ENCODE assay signal across 17 cellular contexts in the genomic region with DNA sequence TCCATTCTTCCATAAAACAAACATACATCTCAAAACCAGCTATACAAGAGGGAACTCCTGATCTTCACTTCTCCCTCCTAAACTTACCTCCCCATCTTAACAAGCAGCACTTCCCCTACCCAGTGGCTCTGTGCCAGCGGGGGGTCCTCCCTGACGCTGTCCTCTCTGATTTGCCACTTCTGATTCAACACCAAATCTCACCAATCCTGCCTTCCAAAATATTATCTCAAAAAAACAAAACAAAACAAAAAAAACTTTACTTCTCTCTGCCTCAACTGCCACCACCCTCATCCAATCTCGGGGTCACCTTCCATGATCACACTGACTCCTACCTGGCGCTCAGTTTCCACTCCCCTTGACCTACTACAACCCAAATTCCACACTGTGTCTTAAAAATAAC.
A peak's percentile ranks its signal among the peaks of the same experiment; 100 is the strongest.
DNase-seq lines count a peak whose midpoint lies in the region; ATAC-seq and TF ChIP-seq lines count a peak whose summit lies in the region.
"Had no signal": no experiment of that assay in that cellular context is flagged by ENCODE, and none has a peak within 500 bp of the region (broad histone marks: within the 10 kb centered on the region; RNA-seq: fewer than 3 reads in every experiment).

No MANE protein-coding gene starts in this region.

- peaks cover 49% of the 10 kb centered on the region for H3K4me1 Mint-ChIP-seq in activated CD8-positive, alpha-beta memory T cell treated with anti-CD3 and anti-CD28 coated beads, Interleukin-2, amount 10 ng/mL, durations not matched to agents 7 days and 5 days
- H3K4me1 Mint-ChIP-seq in HFFc6 (ENCODE audit: low read depth), result peaks cover 67% of the 10 kb centered on the region
- peaks cover 80% of the 10 kb centered on the region for H3K4me1 Mint-ChIP-seq in central memory CD8-positive, alpha-beta T cell

- no peaks in the 10 kb centered on the region for H3K9me3 ChIP-seq in gastrocnemius medialis
- H3K9me3 ChIP-seq: Caco-2 had no signal

- no peak overlapping the region for H3K4me3 Mint-ChIP-seq in activated CD8-positive, alpha-beta memory T cell treated with anti-CD3 and anti-CD28 coated beads, Interleukin-2, amount 10 ng/mL, durations not matched to agents 7 days and 5 days
- no peak overlapping the region for H3K4me3 Mint-ChIP-seq in HFFc6
- no peak overlapping the region for H3K4me3 Mint-ChIP-seq in central memory CD8-positive, alpha-beta T cell
- H3K4me3 Mint-ChIP-seq: stimulated activated naive CD8-positive, alpha-beta T cell treated with anti-CD3 and anti-CD28 coated beads, Interleukin-15, amount 100 ng/mL, for 72 hours; WTC11 had no signal

- DNase-seq in activated CD8-positive, alpha-beta memory T cell treated with anti-CD3 and anti-CD28 coated beads, Interleukin-2, amount 10 ng/mL, durations not matched to agents 7 days and 5 days, result no peak
- no peak for DNase-seq in activated CD8-positive, alpha-beta memory T cell treated with anti-CD3 and anti-CD28 coated beads, Interleukin-2, amount 50 U/mL, for 48 hours
- DNase-seq in HFFc6 (no peak), gastrocnemius medialis (no peak), H4 (ENCODE audit: low spot score) (no peak), activated gamma-delta T cell (lab: John Stamatoyannopoulos, UW) (no peak)
- no peak for DNase-seq in central memory CD8-positive, alpha-beta T cell (ENCODE audit: low spot score in 2 of 2)
- DNase-seq: amygdala, Caco-2, cerebellar nuclear complex, foreskin fibroblast, KBM-7, NCI-H1048 had no signal

- CTCF ChIA-PET in activated CD8-positive, alpha-beta memory T cell treated with anti-CD3 and anti-CD28 coated beads, Interleukin-2, amount 10 ng/mL, durations not matched to agents 7 days and 5 days (lab: Charles Lee), result no interaction called here

- ATAC-seq in activated CD8-positive, alpha-beta memory T cell treated with anti-CD3 and anti-CD28 coated beads, Interleukin-2, amount 10 ng/mL, durations not matched to agents 7 days and 5 days, result no peak
- ATAC-seq in central memory CD8-positive, alpha-beta T cell (replicated peaks; ENCODE audit: extremely low read depth, poor library complexity, severe bottlenecking), result no peak
- ATAC-seq in gastrocnemius medialis (no peak), HG03175 (IDR thresholded peaks at IDR 0.05; ENCODE audit: unreplicated experiment) (no peak)
- ATAC-seq: left lobe of liver, WTC11 had no signal

- in situ Hi-C loops in gastrocnemius medialis (cut with MboI; ENCODE audit: low sequenced_read_pairs in 4 of 4), result no loop called here

- TF ChIP-seq POLR2A in gastrocnemius medialis (IDR thresholded peaks at IDR 0.05), result no peak

- H3K4me3 ChIP-seq in gastrocnemius medialis, result no peak overlapping the region

- no peaks in the 10 kb centered on the region for H3K9me3 Mint-ChIP-seq in activated CD8-positive, alpha-beta memory T cell treated with anti-CD3 and anti-CD28 coated beads, Interleukin-2, amount 10 ng/mL, durations not matched to agents 7 days and 5 days (ENCODE audit: low read depth)
- H3K9me3 Mint-ChIP-seq in HFFc6, result no peaks in the 10 kb centered on the region
- no peaks in the 10 kb centered on the region for H3K9me3 Mint-ChIP-seq in central memory CD8-positive, alpha-beta T cell
- H3K9me3 Mint-ChIP-seq: stimulated activated naive CD8-positive, alpha-beta T cell treated with anti-CD3 and anti-CD28 coated beads, Interleukin-15, amount 100 ng/mL, for 72 hours; WTC11 had no signal

- H3K27ac ChIP-seq in gastrocnemius medialis, result peak overlapping the region; percentile 86 to 92 (median 88)

- H3K27me3 ChIP-seq in gastrocnemius medialis, result no peaks in the 10 kb centered on the region

- TF ChIP-seq CTCF in HFFc6 (IDR thresholded peaks at IDR 0.05) (no peak), gastrocnemius medialis (IDR thresholded peaks at IDR 0.05 in 4 of 5, conservative IDR thresholded peaks at IDR 0.05 in 1 of 5) (no peak)

- H3K27me3 Mint-ChIP-seq in activated CD8-positive, alpha-beta memory T cell treated with anti-CD3 and anti-CD28 coated beads, Interleukin-2, amount 10 ng/mL, durations not matched to agents 7 days and 5 days, result no peaks in the 10 kb centered on the region
- peaks cover 6% of the 10 kb centered on the region for H3K27me3 Mint-ChIP-seq in HFFc6 (ENCODE audit: insufficient read depth)
- no peaks in the 10 kb centered on the region for H3K27me3 Mint-ChIP-seq in central memory CD8-positive, alpha-beta T cell
- H3K27me3 Mint-ChIP-seq: stimulated activated naive CD8-positive, alpha-beta T cell treated with anti-CD3 and anti-CD28 coated beads, Interleukin-15, amount 100 ng/mL, for 72 hours had no signal

- peak overlapping the region; percentile 22 for H3K27ac Mint-ChIP-seq in activated CD8-positive, alpha-beta memory T cell treated with anti-CD3 and anti-CD28 coated beads, Interleukin-2, amount 10 ng/mL, durations not matched to agents 7 days and 5 days
- peak overlapping the region; percentile 36; the same call in 1 of the 2 replicates for H3K27ac Mint-ChIP-seq in HFFc6
- H3K27ac Mint-ChIP-seq in central memory CD8-positive, alpha-beta T cell (ENCODE audit: low read depth), result peak overlapping the region; percentile 90

- H3K36me3 Mint-ChIP-seq in activated CD8-positive, alpha-beta memory T cell treated with anti-CD3 and anti-CD28 coated beads, Interleukin-2, amount 10 ng/mL, durations not matched to agents 7 days and 5 days, result peaks cover 23% of the 10 kb centered on the region
- peaks cover 35% of the 10 kb centered on the region for H3K36me3 Mint-ChIP-seq in HFFc6 (ENCODE audit: low read depth)
- H3K36me3 Mint-ChIP-seq in central memory CD8-positive, alpha-beta T cell (ENCODE audit: insufficient read depth), result peaks cover 22% of the 10 kb centered on the region

- intact Hi-C loops in gastrocnemius medialis (cut with DNase I; ENCODE audit: low total_unique reads), result no loop called here

- H3K36me3 ChIP-seq in gastrocnemius medialis, result no peaks in the 10 kb centered on the region

- H3K4me1 ChIP-seq in gastrocnemius medialis, result peaks cover 71 to 85% of the 10 kb centered on the region in 2 donors
- H3K4me1 ChIP-seq: Caco-2 had no signal

Comparison
In these comparisons a context has a peak if more than half of its experiments do, and no peak if none do; other contexts are left out.
1. H3K27ac Mint-ChIP-seq: peak in every context shown above with its lines; median percentile 90 in central memory CD8-positive, alpha-beta T cell; 36 in HFFc6; 22 in activated CD8-positive, alpha-beta memory T cell treated with anti-CD3 and anti-CD28 coated beads, Interleukin-2, amount 10 ng/mL, durations not matched to agents 7 days and 5 days.